In the genomic region with DNA sequence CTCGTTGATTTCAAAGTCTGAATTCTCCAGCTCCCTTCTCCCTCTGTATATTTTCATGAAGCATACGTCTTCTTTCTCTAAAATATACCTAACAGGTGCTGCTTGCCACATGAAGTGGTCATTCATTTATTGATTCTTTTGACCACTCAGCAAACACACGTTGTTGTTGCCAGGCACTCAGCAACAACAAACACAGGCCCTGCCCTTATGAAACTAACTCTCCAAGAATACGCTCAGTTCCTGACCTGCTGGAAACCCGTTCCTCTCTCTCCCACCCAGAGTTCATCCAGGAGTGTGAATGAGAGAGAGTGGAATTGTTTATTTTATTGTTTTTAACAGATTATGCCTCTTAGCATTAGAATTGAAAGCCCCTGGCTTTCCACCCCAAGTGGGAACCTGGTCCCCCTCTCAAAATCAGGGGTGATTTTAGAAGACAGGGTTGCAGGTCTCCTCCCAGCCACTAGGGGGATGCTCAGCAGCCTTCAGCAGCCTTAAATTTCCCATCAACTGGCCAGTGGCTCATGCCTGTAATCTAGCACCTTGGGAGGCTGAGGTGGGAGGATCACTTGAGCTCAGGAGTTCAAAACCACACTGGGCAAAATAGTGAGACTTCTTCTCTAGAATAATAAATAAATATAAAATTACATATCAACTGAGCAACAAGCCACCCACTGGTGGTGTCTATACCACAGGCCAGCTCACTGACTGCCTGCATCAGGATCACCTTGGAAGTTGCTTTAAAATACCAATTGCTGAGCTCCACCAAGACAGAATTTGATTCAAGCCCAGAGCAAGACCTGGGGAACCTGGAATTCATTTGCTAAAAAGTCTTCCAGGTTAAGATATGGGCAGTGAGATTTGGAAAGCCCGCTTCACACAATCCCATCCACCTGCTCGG, we compare ENCODE assay signal across 8 cellular contexts.
DNase-seq lines count a peak whose midpoint lies in the region; ATAC-seq and TF ChIP-seq lines count a peak whose summit lies in the region.

No MANE protein-coding gene starts in this region.

- H3K4me3 ChIP-seq in astrocyte of the cerebellum (ENCODE audit: low read depth, low read length), result no peak overlapping the region

- no peak overlapping the region for H3K4me3 Mint-ChIP-seq in activated naive CD8-positive, alpha-beta T cell treated with anti-CD3 and anti-CD28 coated beads, Interleukin-2, amount 50 U/mL, for 24 hours
- H3K4me3 Mint-ChIP-seq in activated naive CD8-positive, alpha-beta T cell treated with anti-CD3 and anti-CD28 coated beads for 36 hours, result no peak overlapping the region
- no peak overlapping the region for H3K4me3 Mint-ChIP-seq in neural crest cell

- TF ChIP-seq CTCF in astrocyte of the cerebellum (IDR thresholded peaks at IDR 0.05; ENCODE audit: low read depth, low read length, missing control alignments) (peak; percentile 60), neural crest cell (conservative IDR thresholded peaks at IDR 0.05) (peak; percentile 78)

- DNase-seq in activated naive CD8-positive, alpha-beta T cell treated with anti-CD3 and anti-CD28 coated beads, Interleukin-2, amount 50 U/mL, for 24 hours, result peak; percentile 14
- no peak for DNase-seq in activated naive CD8-positive, alpha-beta T cell treated with anti-CD3 and anti-CD28 coated beads for 36 hours
- DNase-seq in NCI-H1092 treated with DMSO at 0.1 percent for 48 hours (lab: John Stamatoyannopoulos, UW) (peak; percentile 85), astrocyte of the cerebellum (ENCODE audit: low read depth) (no peak), neural crest cell (ENCODE audit: low read depth, low spot score) (peak; percentile 13)

- peaks cover 30% of the 10 kb centered on the region for H3K27me3 Mint-ChIP-seq in activated naive CD8-positive, alpha-beta T cell treated with anti-CD3 and anti-CD28 coated beads, Interleukin-2, amount 50 U/mL, for 24 hours
- H3K27me3 Mint-ChIP-seq in activated naive CD8-positive, alpha-beta T cell treated with anti-CD3 and anti-CD28 coated beads for 36 hours, result peaks cover 39% of the 10 kb centered on the region
- H3K27me3 Mint-ChIP-seq in neural crest cell (ENCODE audit: low read depth), result peaks cover 54% of the 10 kb centered on the region

- no peaks in the 10 kb centered on the region for H3K9me3 Mint-ChIP-seq in activated naive CD8-positive, alpha-beta T cell treated with anti-CD3 and anti-CD28 coated beads, Interleukin-2, amount 50 U/mL, for 24 hours
- no peaks in the 10 kb centered on the region for H3K9me3 Mint-ChIP-seq in activated naive CD8-positive, alpha-beta T cell treated with anti-CD3 and anti-CD28 coated beads for 36 hours
- H3K9me3 Mint-ChIP-seq in neural crest cell, result no peaks in the 10 kb centered on the region

- ATAC-seq in activated naive CD8-positive, alpha-beta T cell treated with anti-CD3 and anti-CD28 coated beads, Interleukin-2, amount 50 U/mL, for 24 hours, result no peak
- ATAC-seq in HG03521 (IDR thresholded peaks at IDR 0.05; ENCODE audit: unreplicated experiment) (no peak), HG03039 (IDR thresholded peaks at IDR 0.05; ENCODE audit: unreplicated experiment) (no peak), HG03095 (IDR thresholded peaks at IDR 0.05; ENCODE audit: unreplicated experiment) (no peak)

- no peaks in the 10 kb centered on the region for H3K36me3 Mint-ChIP-seq in activated naive CD8-positive, alpha-beta T cell treated with anti-CD3 and anti-CD28 coated beads, Interleukin-2, amount 50 U/mL, for 24 hours (ENCODE audit: low read depth)
- no peaks in the 10 kb centered on the region for H3K36me3 Mint-ChIP-seq in activated naive CD8-positive, alpha-beta T cell treated with anti-CD3 and anti-CD28 coated beads for 36 hours
- no peaks in the 10 kb centered on the region for H3K36me3 Mint-ChIP-seq in neural crest cell (ENCODE audit: low read depth)

- H3K27ac Mint-ChIP-seq in activated naive CD8-positive, alpha-beta T cell treated with anti-CD3 and anti-CD28 coated beads, Interleukin-2, amount 50 U/mL, for 24 hours, result no peak overlapping the region
- H3K27ac Mint-ChIP-seq in activated naive CD8-positive, alpha-beta T cell treated with anti-CD3 and anti-CD28 coated beads for 36 hours, result no peak overlapping the region
- H3K27ac Mint-ChIP-seq in neural crest cell (ENCODE audit: unreplicated experiment), result no peak overlapping the region

- in situ Hi-C loops in astrocyte of the cerebellum (cut with HindIII; ENCODE audit: low sequenced_read_pairs), result no loop called here

- no peaks in the 10 kb centered on the region for H3K4me1 Mint-ChIP-seq in activated naive CD8-positive, alpha-beta T cell treated with anti-CD3 and anti-CD28 coated beads, Interleukin-2, amount 50 U/mL, for 24 hours
- no peaks in the 10 kb centered on the region for H3K4me1 Mint-ChIP-seq in activated naive CD8-positive, alpha-beta T cell treated with anti-CD3 and anti-CD28 coated beads for 36 hours
- H3K4me1 Mint-ChIP-seq in neural crest cell, result no peaks in the 10 kb centered on the region

Comparison
In these comparisons a context has a peak if more than half of its experiments do, and no peak if none do; other contexts are left out.
1. DNase-seq: peak in activated naive CD8-positive, alpha-beta T cell treated with anti-CD3 and anti-CD28 coated beads, Interleukin-2, amount 50 U/mL, for 24 hours (single experiment), NCI-H1092 treated with DMSO at 0.1 percent for 48 hours (single experiment) and neural crest cell (single experiment); none in activated naive CD8-positive, alpha-beta T cell treated with anti-CD3 and anti-CD28 coated beads for 36 hours (single experiment) and astrocyte of the cerebellum (single experiment).